ENCODE assay signal across 1 cellular context in the genomic region with DNA sequence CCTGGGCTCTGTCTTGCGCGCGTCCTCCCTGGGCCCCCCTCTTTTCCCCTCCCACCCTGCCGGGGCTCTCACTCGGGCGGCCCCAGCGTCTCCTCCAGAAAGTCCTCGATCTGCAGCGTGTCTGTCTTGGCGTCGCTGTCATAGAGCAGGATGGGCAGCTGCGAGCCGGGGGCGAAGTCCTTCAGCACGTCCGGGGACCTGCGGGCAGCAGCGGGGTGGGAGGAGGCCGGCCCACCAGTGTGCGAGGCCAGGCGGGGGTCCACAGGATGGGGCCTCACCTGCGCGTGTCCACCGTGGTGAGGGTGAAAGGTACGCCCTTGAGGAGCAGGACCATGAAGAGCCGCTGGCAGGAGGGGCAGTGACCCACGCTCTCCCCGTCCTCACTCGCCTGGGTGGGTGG.
TF ChIP-seq lines count a peak whose summit lies in the region.

No MANE protein-coding gene starts in this region.

TF ChIP-seq in HepG2, 621 proteins besides CTCF, POLR2A, EP300 and RAD21:
- TF ChIP-seq PRPF4 (IDR thresholded peaks at IDR 0.05; ENCODE audit: low read depth, low read length, poor library complexity, severe bottlenecking) (peak; percentile 76), ZBTB38 (CRISPR knock-in tag; IDR thresholded peaks at IDR 0.05) (peak; percentile 74; the same call in 1 of the 2 replicates), MAF1 (CRISPR knock-in tag; IDR thresholded peaks at IDR 0.05; ENCODE audit: borderline replicate concordance) (no peak), AGO2 (optimal IDR thresholded peaks at IDR 0.05; ENCODE audit: low read depth, low read length) (peak; percentile 44), ZNF839 (CRISPR knock-in tag; IDR thresholded peaks at IDR 0.05; ENCODE audit: borderline replicate concordance) (no peak)
- TF ChIP-seq, protein P1, sequence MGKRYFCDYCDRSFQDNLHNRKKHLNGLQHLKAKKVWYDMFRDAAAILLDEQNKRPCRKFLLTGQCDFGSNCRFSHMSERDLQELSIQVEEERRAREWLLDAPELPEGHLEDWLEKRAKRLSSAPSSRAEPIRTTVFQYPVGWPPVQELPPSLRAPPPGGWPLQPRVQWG (CRISPR knock-in tag; IDR thresholded peaks at IDR 0.05; ENCODE audit: borderline replicate concordance, low read depth), result no peak
